Comparison of ENCODE assay signal across 10 cellular contexts in the genomic region with DNA sequence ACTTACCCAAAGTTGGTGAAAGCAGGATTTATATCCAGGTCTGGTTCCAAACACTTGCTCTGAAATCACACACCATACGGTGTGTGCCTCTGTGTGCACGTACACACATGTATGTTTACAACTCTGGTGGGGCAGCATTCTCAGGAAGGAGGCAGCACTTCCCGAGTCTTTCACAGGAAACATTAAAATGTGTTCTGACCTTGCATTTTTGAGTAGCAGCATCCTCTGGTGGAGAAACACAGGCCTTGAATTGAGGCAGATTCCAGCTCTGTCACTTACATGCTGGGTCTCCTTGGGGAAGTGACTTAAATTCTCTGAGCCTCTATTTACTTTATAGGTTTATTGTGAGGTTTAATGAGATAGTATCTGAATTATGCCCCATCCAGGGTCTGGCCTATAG.
A peak's percentile ranks its signal among the peaks of the same experiment; 100 is the strongest.
DNase-seq lines count a peak whose midpoint lies in the region; ATAC-seq and TF ChIP-seq lines count a peak whose summit lies in the region.
"Had no signal": no experiment of that assay in that cellular context is flagged by ENCODE, and none has a peak within 500 bp of the region (broad histone marks: within the 10 kb centered on the region; RNA-seq: fewer than 3 reads in every experiment).

No MANE protein-coding gene starts in this region.

- H3K4me3 ChIP-seq in astrocyte of the spinal cord (ENCODE audit: low read depth, low read length) (no peak overlapping the region), lung (no peak overlapping the region), H7 (ENCODE audit: insufficient read depth, low read depth, low read length) (no peak overlapping the region)

- 14 to 28% methylated on average over 3 of the region's 3 CpGs for WGBS in lung, 2 donors

- no peaks in the 10 kb centered on the region for H3K27me3 ChIP-seq in lung (ENCODE audit: control insufficient read depth, insufficient read depth)
- H3K27me3 ChIP-seq in H7 (ENCODE audit: control insufficient read depth, insufficient read depth, low read length): no peaks in the 10 kb centered on the region

- CTCF ChIA-PET in WTC11 (lab: Charles Lee): interaction anchor here (0.6 to 20.2 kb wide), 11 partner anchors 11 to 337 kb away, joined by 3 to 962 read pairs (median 4); no protein-coding TSS in a partner anchor

- H3K27ac Mint-ChIP-seq in HFFc6 (no peak overlapping the region; the same call in 1 of the 2 replicates), WTC11 (no peak overlapping the region)

- ATAC-seq in lung (ENCODE audit: insufficient read depth, low FRiP score) (no peak), WTC11 (no peak), GM19463 (IDR thresholded peaks at IDR 0.05; ENCODE audit: unreplicated experiment) (no peak)

- no peaks in the 10 kb centered on the region for H3K9me3 Mint-ChIP-seq in HFFc6
- H3K9me3 Mint-ChIP-seq in WTC11: no peaks in the 10 kb centered on the region

- H3K27me3 Mint-ChIP-seq in HFFc6 (ENCODE audit: insufficient read depth): peaks cover 2% of the 10 kb centered on the region
- H3K27me3 Mint-ChIP-seq in WTC11 (ENCODE audit: low read depth): no peaks in the 10 kb centered on the region

- no peak overlapping the region for H3K4me3 Mint-ChIP-seq in HFFc6
- no peak overlapping the region for H3K4me3 Mint-ChIP-seq in WTC11

- peak; percentile 44 to 49 for DNase-seq in AML-193 (lab: John Stamatoyannopoulos, UW)
- peak; percentile 69 for DNase-seq in HFFc6
- DNase-seq in astrocyte of the spinal cord (ENCODE audit: low read depth, low spot score): peak; percentile 52
- DNase-seq in lung (ENCODE audit: low spot score): no peak
- no peak for DNase-seq in NCI-H1092 treated with DMSO at 0.1 percent for 48 hours (lab: John Stamatoyannopoulos, UW)
- no peak for DNase-seq in H7
- DNase-seq in WTC11 (ENCODE audit: low spot score): no peak
- DNase-seq: activated T-cell treated with anti-CD3 and anti-CD28 coated beads, Interleukin-2, amount 50 U/mL, for 1 hour; stimulated activated CD4-positive, alpha-beta T cell treated with anti-CD3 and anti-CD28 coated beads, Interleukin-4, amount 100 ng/mL, for 24 hours had no signal

- in situ Hi-C loops in astrocyte of the spinal cord (cut with HindIII; ENCODE audit: low sequenced_read_pairs): no loop called here

- H3K4me1 Mint-ChIP-seq in HFFc6 (ENCODE audit: low read depth): peaks cover 18% of the 10 kb centered on the region
- peaks cover 30% of the 10 kb centered on the region for H3K4me1 Mint-ChIP-seq in WTC11

- peaks cover 15 to 40% of the 10 kb centered on the region in 2 donors for H3K4me1 ChIP-seq in lung (ENCODE audit: control insufficient read depth in 2 of 2, insufficient read depth in 2 of 2, low read length in 2 of 2)

- peaks cover 0 to 14% of the 10 kb centered on the region in 2 donors for H3K36me3 ChIP-seq in lung (ENCODE audit: control insufficient read depth in 2 of 2, insufficient read depth in 2 of 2, low read length in 2 of 2)
- no peaks in the 10 kb centered on the region for H3K36me3 ChIP-seq in H7 (replicated peaks; ENCODE audit: control insufficient read depth, insufficient read depth, low read length)

- peak; percentile 85 for TF ChIP-seq CTCF in HFFc6 (IDR thresholded peaks at IDR 0.05)
- TF ChIP-seq CTCF in astrocyte of the spinal cord (IDR thresholded peaks at IDR 0.05; ENCODE audit: low read depth, low read length): peak; percentile 79
- TF ChIP-seq CTCF in lung (IDR thresholded peaks at IDR 0.05; ENCODE audit: control extremely low read depth, extremely low read depth): peak; percentile 31
- TF ChIP-seq CTCF in WTC11 (IDR thresholded peaks at IDR 0.05): no peak

- H3K27ac ChIP-seq in lung (ENCODE audit: low read depth in 1 of 2, low read length in 1 of 2): peak overlapping the region; percentile 47 to 71

- H3K36me3 Mint-ChIP-seq in HFFc6 (ENCODE audit: low read depth): peaks cover 4% of the 10 kb centered on the region
- H3K36me3 Mint-ChIP-seq in WTC11: no peaks in the 10 kb centered on the region

- H3K9me3 ChIP-seq in lung (ENCODE audit: control insufficient read depth in 2 of 2, insufficient read depth in 1 of 2, low read length in 1 of 2): no peaks in the 10 kb centered on the region

- POLR2A ChIA-PET in WTC11 (lab: Charles Lee): interaction anchor here (0.6 kb wide), 1 partner anchor 24 kb away, joined by 4 read pairs; no protein-coding TSS in a partner anchor

TF ChIP-seq in WTC11, 78 proteins besides CTCF, POLR2A, EP300 and RAD21:
- TF ChIP-seq, protein P1, sequence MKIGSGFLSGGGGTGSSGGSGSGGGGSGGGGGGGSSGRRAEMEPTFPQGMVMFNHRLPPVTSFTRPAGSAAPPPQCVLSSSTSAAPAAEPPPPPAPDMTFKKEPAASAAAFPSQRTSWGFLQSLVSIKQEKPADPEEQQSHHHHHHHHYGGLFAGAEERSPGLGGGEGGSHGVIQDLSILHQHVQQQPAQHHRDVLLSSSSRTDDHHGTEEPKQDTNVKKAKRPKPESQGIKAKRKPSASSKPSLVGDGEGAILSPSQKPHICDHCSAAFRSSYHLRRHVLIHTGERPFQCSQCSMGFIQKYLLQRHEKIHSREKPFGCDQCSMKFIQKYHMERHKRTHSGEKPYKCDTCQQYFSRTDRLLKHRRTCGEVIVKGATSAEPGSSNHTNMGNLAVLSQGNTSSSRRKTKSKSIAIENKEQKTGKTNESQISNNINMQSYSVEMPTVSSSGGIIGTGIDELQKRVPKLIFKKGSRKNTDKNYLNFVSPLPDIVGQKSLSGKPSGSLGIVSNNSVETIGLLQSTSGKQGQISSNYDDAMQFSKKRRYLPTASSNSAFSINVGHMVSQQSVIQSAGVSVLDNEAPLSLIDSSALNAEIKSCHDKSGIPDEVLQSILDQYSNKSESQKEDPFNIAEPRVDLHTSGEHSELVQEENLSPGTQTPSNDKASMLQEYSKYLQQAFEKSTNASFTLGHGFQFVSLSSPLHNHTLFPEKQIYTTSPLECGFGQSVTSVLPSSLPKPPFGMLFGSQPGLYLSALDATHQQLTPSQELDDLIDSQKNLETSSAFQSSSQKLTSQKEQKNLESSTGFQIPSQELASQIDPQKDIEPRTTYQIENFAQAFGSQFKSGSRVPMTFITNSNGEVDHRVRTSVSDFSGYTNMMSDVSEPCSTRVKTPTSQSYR (CRISPR knock-in tag; IDR thresholded peaks at IDR 0.05): no peak
- TF ChIP-seq NFYB (CRISPR knock-in tag; conservative IDR thresholded peaks at IDR 0.05; ENCODE audit: low read depth) (no peak), ATF1 (CRISPR knock-in tag; IDR thresholded peaks at IDR 0.05) (no peak), GRHL2 (CRISPR knock-in tag; IDR thresholded peaks at IDR 0.05; ENCODE audit: insufficient replicate concordance, severe bottlenecking) (no peak), PRRX2 (CRISPR knock-in tag; IDR thresholded peaks at IDR 0.05) (no peak)
- TF ChIP-seq, protein P2, sequence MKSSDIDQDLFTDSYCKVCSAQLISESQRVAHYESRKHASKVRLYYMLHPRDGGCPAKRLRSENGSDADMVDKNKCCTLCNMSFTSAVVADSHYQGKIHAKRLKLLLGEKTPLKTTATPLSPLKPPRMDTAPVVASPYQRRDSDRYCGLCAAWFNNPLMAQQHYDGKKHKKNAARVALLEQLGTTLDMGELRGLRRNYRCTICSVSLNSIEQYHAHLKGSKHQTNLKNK (CRISPR knock-in tag; IDR thresholded peaks at IDR 0.05): no peak
- TF ChIP-seq, protein P3, sequence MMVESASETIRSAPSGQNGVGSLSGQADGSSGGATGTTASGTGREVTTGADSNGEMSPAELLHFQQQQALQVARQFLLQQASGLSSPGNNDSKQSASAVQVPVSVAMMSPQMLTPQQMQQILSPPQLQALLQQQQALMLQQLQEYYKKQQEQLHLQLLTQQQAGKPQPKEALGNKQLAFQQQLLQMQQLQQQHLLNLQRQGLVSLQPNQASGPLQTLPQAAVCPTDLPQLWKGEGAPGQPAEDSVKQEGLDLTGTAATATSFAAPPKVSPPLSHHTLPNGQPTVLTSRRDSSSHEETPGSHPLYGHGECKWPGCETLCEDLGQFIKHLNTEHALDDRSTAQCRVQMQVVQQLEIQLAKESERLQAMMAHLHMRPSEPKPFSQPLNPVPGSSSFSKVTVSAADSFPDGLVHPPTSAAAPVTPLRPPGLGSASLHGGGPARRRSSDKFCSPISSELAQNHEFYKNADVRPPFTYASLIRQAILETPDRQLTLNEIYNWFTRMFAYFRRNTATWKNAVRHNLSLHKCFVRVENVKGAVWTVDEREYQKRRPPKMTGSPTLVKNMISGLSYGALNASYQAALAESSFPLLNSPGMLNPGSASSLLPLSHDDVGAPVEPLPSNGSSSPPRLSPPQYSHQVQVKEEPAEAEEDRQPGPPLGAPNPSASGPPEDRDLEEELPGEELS (CRISPR knock-in tag; IDR thresholded peaks at IDR 0.05): no peak

Comparison
In these comparisons a context has a peak if more than half of its experiments do, and no peak if none do; other contexts are left out.
1. DNase-seq: peak in AML-193 (2 of 2), HFFc6 (single experiment) and astrocyte of the spinal cord (single experiment); none in lung (single experiment), NCI-H1092 treated with DMSO at 0.1 percent for 48 hours (single experiment), H7 (single experiment) and WTC11 (single experiment).